In genomic region chr6:26501482-26501986, GRCh38 we compare ENCODE assay signal across 8 cellular contexts. TPM values are rescaled to one million over a fixed set of nuclear protein-coding genes. Genes with fewer than 3 reads are reported as not detected.
DNase-seq lines count a peak whose midpoint lies in the region; ATAC-seq and TF ChIP-seq lines count a peak whose summit lies in the region.

No MANE protein-coding gene starts in this region.

- ATAC-seq in thoracic aorta (ENCODE audit: insufficient number of reproducible peaks, low FRiP score, low read depth) (no peak), HG03139 (IDR thresholded peaks at IDR 0.05; ENCODE audit: unreplicated experiment) (no peak), HG03565 (IDR thresholded peaks at IDR 0.05; ENCODE audit: unreplicated experiment) (no peak)

- H3K4me1 Mint-ChIP-seq in activated CD4-positive, alpha-beta T cell treated with anti-CD3 and anti-CD28 coated beads, Interleukin-2, amount 10 ng/mL, durations not matched to agents 24 days and 14 days = peaks cover 20% of the 10 kb centered on the region

- no peaks in the 10 kb centered on the region for H3K9me3 Mint-ChIP-seq in activated CD4-positive, alpha-beta T cell treated with anti-CD3 and anti-CD28 coated beads, Interleukin-2, amount 10 ng/mL, durations not matched to agents 24 days and 14 days

- DNase-seq in H7 = peak; percentile 71
- DNase-seq in activated CD4-positive, alpha-beta T cell treated with anti-CD3 and anti-CD28 coated beads, Interleukin-2, amount 10 ng/mL, durations not matched to agents 24 days and 14 days = peak; percentile 80
- peak in 2 of 3 donors; percentile 1 to 11 for DNase-seq in effector memory CD4-positive, alpha-beta T cell
- DNase-seq in thoracic aorta (ENCODE audit: low spot score) = peak; percentile 3
- DNase-seq in NCI-H1417 (lab: John Stamatoyannopoulos, UW) = no peak

- intact Hi-C loops in activated CD4-positive, alpha-beta T cell treated with anti-CD3 and anti-CD28 coated beads, Interleukin-2, amount 10 ng/mL, durations not matched to agents 24 days and 14 days (cut with micrococcal nuclease) = no loop called here

- H3K36me3 ChIP-seq in H7 (replicated peaks; ENCODE audit: control insufficient read depth, insufficient read depth, low read length) (no peaks in the 10 kb centered on the region), muscle layer of duodenum (ENCODE audit: control insufficient read depth in 1 of 2, insufficient read depth in 2 of 2, low read length in 2 of 2) (no peaks in the 10 kb centered on the region), thoracic aorta (no peaks in the 10 kb centered on the region)
- H3K36me3 ChIP-seq in effector memory CD4-positive, alpha-beta T cell (ENCODE audit: control insufficient read depth, insufficient read depth, low read length) = no peaks in the 10 kb centered on the region

- no peaks in the 10 kb centered on the region for H3K9me3 ChIP-seq in effector memory CD4-positive, alpha-beta T cell (ENCODE audit: control insufficient read depth, low read length)
- H3K9me3 ChIP-seq in muscle layer of duodenum (ENCODE audit: control insufficient read depth in 1 of 2, low read length in 2 of 2) = no peaks in the 10 kb centered on the region
- H3K9me3 ChIP-seq in thoracic aorta = no peaks in the 10 kb centered on the region

- H3K4me3 Mint-ChIP-seq in activated CD4-positive, alpha-beta T cell treated with anti-CD3 and anti-CD28 coated beads, Interleukin-2, amount 10 ng/mL, durations not matched to agents 24 days and 14 days = peak overlapping the region; percentile 81

- H3K27me3 ChIP-seq in H7 (ENCODE audit: control insufficient read depth, insufficient read depth, low read length) (peaks cover 28% of the 10 kb centered on the region), muscle layer of duodenum (ENCODE audit: low read depth, low read length) (peaks cover 13% of the 10 kb centered on the region), thoracic aorta (replicated peaks; ENCODE audit: insufficient read depth) (no peaks in the 10 kb centered on the region)
- H3K27me3 ChIP-seq in effector memory CD4-positive, alpha-beta T cell (replicated peaks; ENCODE audit: control insufficient read depth, insufficient read depth, low read length, poor library complexity, severe bottlenecking) = peaks cover 15% of the 10 kb centered on the region

- peaks cover 49% of the 10 kb centered on the region for H3K27me3 Mint-ChIP-seq in activated CD4-positive, alpha-beta T cell treated with anti-CD3 and anti-CD28 coated beads, Interleukin-2, amount 10 ng/mL, durations not matched to agents 24 days and 14 days

- peak overlapping the region; percentile 47 for H3K4me3 ChIP-seq in H7 (ENCODE audit: insufficient read depth, low read depth, low read length)
- peak overlapping the region; percentile 37 for H3K4me3 ChIP-seq in effector memory CD4-positive, alpha-beta T cell (ENCODE audit: insufficient read depth, low read depth, low read length, poor library complexity, severe bottlenecking)
- peak overlapping the region; percentile 53 to 60 for H3K4me3 ChIP-seq in muscle layer of duodenum (ENCODE audit: low read depth in 1 of 2, low read length in 2 of 2)
- peak overlapping the region; percentile 71 for H3K4me3 ChIP-seq in thoracic aorta

- no peak for TF ChIP-seq CTCF in thoracic aorta (IDR thresholded peaks at IDR 0.05)

- peaks cover 3% of the 10 kb centered on the region for H3K4me1 ChIP-seq in effector memory CD4-positive, alpha-beta T cell (ENCODE audit: control insufficient read depth, insufficient read depth, low read length, poor library complexity, severe bottlenecking)
- H3K4me1 ChIP-seq in muscle layer of duodenum (ENCODE audit: control insufficient read depth in 1 of 2, insufficient read depth in 2 of 2, low read length in 2 of 2) (peaks cover 0 to 4% of the 10 kb centered on the region in 2 donors), thoracic aorta (ENCODE audit: control insufficient read depth in 1 of 2, low read depth in 2 of 2) (peaks cover 0 to 8% of the 10 kb centered on the region in 2 donors)

- peaks cover 1% of the 10 kb centered on the region for H3K36me3 Mint-ChIP-seq in activated CD4-positive, alpha-beta T cell treated with anti-CD3 and anti-CD28 coated beads, Interleukin-2, amount 10 ng/mL, durations not matched to agents 24 days and 14 days (ENCODE audit: low read depth)

- no peak overlapping the region for H3K27ac Mint-ChIP-seq in activated CD4-positive, alpha-beta T cell treated with anti-CD3 and anti-CD28 coated beads, Interleukin-2, amount 10 ng/mL, durations not matched to agents 24 days and 14 days

- H3K27ac ChIP-seq in effector memory CD4-positive, alpha-beta T cell (ENCODE audit: insufficient read depth, low read length, poor library complexity, severe bottlenecking) = no peak overlapping the region
- H3K27ac ChIP-seq in muscle layer of duodenum (ENCODE audit: low read length) (no peak overlapping the region), thoracic aorta (no peak overlapping the region)

RNA-seq across cellular contexts. Expression of gene BTN1A1, which starts 1.4 kb away (rescaled TPM):
- 0.11 TPM in 1 of 2 replicates, not detected in the other for total RNA-seq in H7 (2014; rRNA removed; shearing (Covaris generic))
- 0.07 TPM in 1 of 2 replicates, not detected in the other for total RNA-seq in activated CD4-positive, alpha-beta T cell treated with anti-CD3 and anti-CD28 coated beads, Interleukin-2, amount 10 ng/mL, durations not matched to agents 24 days and 14 days
- not detected for total RNA-seq in thoracic aorta

RNA-seq across cellular contexts. Expression of gene HMGN4, which starts 36.6 kb away (rescaled TPM):
- total RNA-seq in H7 (2014; rRNA removed; shearing (Covaris generic)) = 88.9 and 93.0 TPM in 2 replicates
- total RNA-seq in activated CD4-positive, alpha-beta T cell treated with anti-CD3 and anti-CD28 coated beads, Interleukin-2, amount 10 ng/mL, durations not matched to agents 24 days and 14 days = 81.6 and 83.4 TPM in 2 replicates
- 10 to 100 TPM; 41.3 to 45.9 TPM for total RNA-seq in thoracic aorta

RNA-seq across cellular contexts. Expression of gene BTN2A1, which starts 43.8 kb away (rescaled TPM):
- 7.6 and 8.2 TPM in 2 replicates for total RNA-seq in H7 (2014; rRNA removed; shearing (Covaris generic))
- 16.5 and 19.8 TPM in 2 replicates for total RNA-seq in activated CD4-positive, alpha-beta T cell treated with anti-CD3 and anti-CD28 coated beads, Interleukin-2, amount 10 ng/mL, durations not matched to agents 24 days and 14 days
- total RNA-seq in thoracic aorta = 10 to 100 TPM; 22.9 to 24.5 TPM

Comparison
In these comparisons a context has a peak if more than half of its experiments do, and no peak if none do; other contexts are left out.
1. DNase-seq: peak in H7 (single experiment), activated CD4-positive, alpha-beta T cell treated with anti-CD3 and anti-CD28 coated beads, Interleukin-2, amount 10 ng/mL, durations not matched to agents 24 days and 14 days (single experiment), effector memory CD4-positive, alpha-beta T cell (2 of 3) and thoracic aorta (single experiment); none in NCI-H1417 (0 of 3).
2. Peak in every context shown above with its lines, with median percentiles within 50 percentile points of each other: H3K4me3 ChIP-seq.